In genomic region chr12:2386566-2386965, GRCh38 we compare ENCODE assay signal across 2 cellular contexts.
TF ChIP-seq lines count a peak whose summit lies in the region.

No MANE protein-coding gene starts in this region.

TF ChIP-seq in HEK293, 187 proteins besides CTCF, POLR2A, EP300 and RAD21 (continued from another document):
- TF ChIP-seq ZNF280D (tag by site-specific recombination; IDR thresholded peaks at IDR 0.05): no peak
- no peak for TF ChIP-seq ZNF18 (tag by site-specific recombination; IDR thresholded peaks at IDR 0.05)
- peak; percentile 53; the same call in 1 of the 2 replicates for TF ChIP-seq KLF1 (tag by site-specific recombination; IDR thresholded peaks at IDR 0.05)
- no peak for TF ChIP-seq ZNF785 (tag by site-specific recombination; IDR thresholded peaks at IDR 0.05)
- TF ChIP-seq TRIM28 (IDR thresholded peaks at IDR 0.05; ENCODE audit: borderline replicate concordance, low read length): peak; percentile 41; the same call in 1 of the 2 replicates
- no peak for TF ChIP-seq ZNF24 (tag by site-specific recombination; IDR thresholded peaks at IDR 0.05)
- no peak for TF ChIP-seq HOXA7 (CRISPR knock-in tag; IDR thresholded peaks at IDR 0.05; ENCODE audit: borderline replicate concordance)
- no peak for TF ChIP-seq ZNF664 (tag by site-specific recombination; IDR thresholded peaks at IDR 0.05)
- TF ChIP-seq ZFP37 (tag by site-specific recombination; IDR thresholded peaks at IDR 0.05): no peak
- TF ChIP-seq ZNF404 (tag by site-specific recombination; IDR thresholded peaks at IDR 0.05): no peak

TF ChIP-seq in GM12878, 131 proteins besides CTCF, POLR2A, EP300 and RAD21 (continued from another document):
- no peak for TF ChIP-seq ATF3 (IDR thresholded peaks at IDR 0.05; ENCODE audit: borderline replicate concordance, extremely low read depth, low read depth, low read length)
- TF ChIP-seq ZZZ3 (IDR thresholded peaks at IDR 0.05; ENCODE audit: control insufficient read depth, insufficient read length, low read depth): no peak
- TF ChIP-seq ZNF622 (IDR thresholded peaks at IDR 0.05): no peak
- TF ChIP-seq HDAC2 (IDR thresholded peaks at IDR 0.05): no peak
- no peak for TF ChIP-seq ASH2L (IDR thresholded peaks at IDR 0.05; ENCODE audit: borderline replicate concordance, low read depth)
TF ChIP-seq in GM12878: peak in this region for 0.
